ENCODE assay signal across 14 cellular contexts in genomic region chr1:173212952-173213491, GRCh38. TPM values are rescaled to one million over a fixed set of nuclear protein-coding genes. Genes with fewer than 3 reads are reported as not detected.
DNase-seq lines count a peak whose midpoint lies in the region; ATAC-seq lines count a peak whose summit lies in the region.
"Had no signal": no experiment of that assay in that cellular context is flagged by ENCODE, and none has a peak within 500 bp of the region (broad histone marks: within the 10 kb centered on the region; RNA-seq: fewer than 3 reads in every experiment).

No MANE protein-coding gene starts in this region.

- no peaks in the 10 kb centered on the region for H3K9me3 Mint-ChIP-seq in activated T-cell treated with anti-CD3 and anti-CD28 coated beads, Interleukin-2, amount 50 U/mL, for 72 hours

- H3K36me3 Mint-ChIP-seq in activated T-cell treated with anti-CD3 and anti-CD28 coated beads, Interleukin-2, amount 50 U/mL, for 72 hours (ENCODE audit: insufficient read depth in 2 of 2): no peaks in the 10 kb centered on the region

- H3K27ac Mint-ChIP-seq in activated T-cell treated with anti-CD3 and anti-CD28 coated beads, Interleukin-2, amount 50 U/mL, for 72 hours: no peak overlapping the region

- peaks cover 9% of the 10 kb centered on the region for H3K4me1 Mint-ChIP-seq in activated T-cell treated with anti-CD3 and anti-CD28 coated beads, Interleukin-2, amount 50 U/mL, for 72 hours (ENCODE audit: low read depth)

- peaks cover 40% of the 10 kb centered on the region for H3K27me3 Mint-ChIP-seq in activated T-cell treated with anti-CD3 and anti-CD28 coated beads, Interleukin-2, amount 50 U/mL, for 72 hours (ENCODE audit: low read depth)

- peak; percentile 20 to 30 for ATAC-seq in activated T-cell treated with anti-CD3 and anti-CD28 coated beads, Interleukin-2, amount 50 U/mL, for 72 hours (replicated peaks in 1 of 2)
- ATAC-seq in GM21717 (IDR thresholded peaks at IDR 0.05; ENCODE audit: unreplicated experiment) (peak; percentile 75), HG03159 (IDR thresholded peaks at IDR 0.05; ENCODE audit: unreplicated experiment) (peak; percentile 84)
- peak; percentile 68 for ATAC-seq in stimulated activated naive CD8-positive, alpha-beta T cell treated with anti-CD3 and anti-CD28 coated beads, Interleukin-15, Interleukin-2, amounts not matched to agents 100 U/mL and 50 U/mL, for 24 hours
- ATAC-seq: right cardiac atrium had no signal

- no peak for DNase-seq in activated T-cell treated with anti-CD3 and anti-CD28 coated beads, Interleukin-2, amount 50 U/mL, for 72 hours
- no peak for DNase-seq in activated T-cell treated with anti-CD3 and anti-CD28 coated beads, Interleukin-2, amount 50 U/mL, for 1 hour
- no peak for DNase-seq in stimulated activated naive CD8-positive, alpha-beta T cell treated with anti-CD3 and anti-CD28 coated beads, Interleukin-15, Interleukin-2, amounts not matched to agents 100 U/mL and 50 U/mL, for 24 hours
- no peak for DNase-seq in C1 segment of cervical spinal cord (lab: John Stamatoyannopoulos, UW)
- no peak for DNase-seq in AG08395 (ENCODE audit: low spot score)
- no peak for DNase-seq in activated effector memory CD4-positive, alpha-beta T cell treated with Interleukin-2 at 50 U/mL for 16 hours
- DNase-seq: 8988T, DMS153, NCI-H446 treated with DMSO at 0.1 percent for 48 hours, right cardiac atrium, Right ventricle myocardium superior, upper lobe of left lung had no signal

- H3K4me3 Mint-ChIP-seq in activated T-cell treated with anti-CD3 and anti-CD28 coated beads, Interleukin-2, amount 50 U/mL, for 72 hours: no peak overlapping the region

RNA-seq across cellular contexts. Expression of gene TNFSF4, which starts 5.9 kb away (rescaled TPM):
- 1 to 10 TPM; 2.0 to 2.4 TPM for total RNA-seq in activated T-cell treated with anti-CD3 and anti-CD28 coated beads, Interleukin-2, amount 50 U/mL, for 72 hours

Comparison
In these comparisons a context has a peak if more than half of its experiments do, and no peak if none do; other contexts are left out.
1. ATAC-seq: peak in every context shown above with its lines; median percentile 84 in HG03159; 75 in GM21717; 68 in stimulated activated naive CD8-positive, alpha-beta T cell treated with anti-CD3 and anti-CD28 coated beads, Interleukin-15, Interleukin-2, amounts not matched to agents 100 U/mL and 50 U/mL, for 24 hours; 25 in activated T-cell treated with anti-CD3 and anti-CD28 coated beads, Interleukin-2, amount 50 U/mL, for 72 hours.